ENCODE assay signal across 1 cellular context in the genomic region with DNA sequence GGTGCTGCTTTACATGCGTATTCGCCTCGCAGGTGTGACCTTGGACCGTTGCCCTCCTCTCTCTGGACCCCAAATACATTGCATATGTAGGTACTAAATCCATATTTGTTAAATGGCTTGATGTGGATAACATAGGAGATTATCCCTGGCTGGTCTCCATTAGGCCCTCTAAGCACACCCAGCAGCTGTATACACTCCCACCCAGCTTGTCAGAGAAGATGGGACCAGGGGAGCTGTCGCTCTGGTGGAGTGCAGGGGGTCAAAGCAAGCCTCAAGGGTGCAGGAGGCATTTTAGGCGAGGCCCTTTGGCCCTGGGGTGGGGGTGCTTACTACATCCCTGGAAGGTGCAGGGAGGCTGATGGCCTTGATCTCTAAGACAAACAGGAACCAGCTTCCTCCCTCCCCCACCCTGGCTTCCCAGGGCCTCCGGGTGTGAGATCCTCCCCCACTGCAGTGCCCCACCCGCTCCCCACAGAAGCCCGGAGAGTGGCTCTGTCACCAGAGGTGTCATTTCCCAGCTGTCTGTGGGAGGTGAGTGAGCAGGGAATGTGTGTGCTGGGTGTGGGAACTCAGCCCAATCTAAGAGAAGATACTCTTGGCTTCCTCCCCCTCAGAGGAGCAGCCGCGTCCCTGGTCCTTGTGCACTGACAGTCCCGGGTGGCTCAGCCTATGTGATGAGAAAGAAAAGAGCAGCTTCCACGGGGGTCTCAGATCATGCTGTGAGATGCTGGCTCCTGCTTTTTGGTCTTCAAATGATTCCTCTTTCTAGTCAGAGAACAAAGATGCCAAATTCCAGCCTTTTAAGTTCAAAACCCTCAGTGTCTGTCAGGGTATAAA.
TF ChIP-seq lines count a peak whose summit lies in the region.

No MANE protein-coding gene starts in this region.

TF ChIP-seq in HepG2, 621 proteins besides CTCF, POLR2A, EP300 and RAD21 (continues in another document):
- TF ChIP-seq IRF2 (CRISPR knock-in tag; IDR thresholded peaks at IDR 0.05) (no peak), EZH2 (conservative IDR thresholded peaks at IDR 0.05; ENCODE audit: low read depth, low read length) (no peak), ZNF230 (CRISPR knock-in tag; IDR thresholded peaks at IDR 0.05) (no peak), DZIP1 (CRISPR knock-in tag; IDR thresholded peaks at IDR 0.05) (no peak), NFATC3 (CRISPR knock-in tag; IDR thresholded peaks at IDR 0.05) (no peak), THAP11 (CRISPR knock-in tag; IDR thresholded peaks at IDR 0.05) (peak; percentile 40), ZNF572 (CRISPR knock-in tag; IDR thresholded peaks at IDR 0.05) (no peak), NFE2 (CRISPR knock-in tag; IDR thresholded peaks at IDR 0.05) (no peak), CBFB (CRISPR knock-in tag; IDR thresholded peaks at IDR 0.05) (no peak), PHF5A (CRISPR knock-in tag; IDR thresholded peaks at IDR 0.05; ENCODE audit: low read depth, unreplicated experiment) (no peak), KDM2A (CRISPR knock-in tag; IDR thresholded peaks at IDR 0.05; ENCODE audit: borderline replicate concordance, low read depth) (peak; percentile 61), TAF15 (IDR thresholded peaks at IDR 0.05; ENCODE audit: low read depth, low read length, poor library complexity, severe bottlenecking) (no peak), ZNF382 (CRISPR knock-in tag; IDR thresholded peaks at IDR 0.05; ENCODE audit: borderline replicate concordance) (no peak), EEA1 (CRISPR knock-in tag; IDR thresholded peaks at IDR 0.05; ENCODE audit: borderline replicate concordance) (no peak), SMYD3 (CRISPR knock-in tag; IDR thresholded peaks at IDR 0.05) (no peak), ZMYM3 (CRISPR knock-in tag; IDR thresholded peaks at IDR 0.05) (no peak), CEBPB (IDR thresholded peaks at IDR 0.05; ENCODE audit: borderline replicate concordance, low read depth, low read length) (no peak), ZSCAN30 (CRISPR knock-in tag; IDR thresholded peaks at IDR 0.05) (no peak), ATF7-NPFF (CRISPR knock-in tag; IDR thresholded peaks at IDR 0.05; ENCODE audit: low read depth) (no peak), DR1 (CRISPR knock-in tag; IDR thresholded peaks at IDR 0.05) (no peak), ZNF143 (CRISPR knock-in tag; IDR thresholded peaks at IDR 0.05) (no peak; the same call in 1 of the 2 replicates), FOXK2 (IDR thresholded peaks at IDR 0.05) (no peak), RXRB (CRISPR knock-in tag; IDR thresholded peaks at IDR 0.05; ENCODE audit: borderline replicate concordance) (no peak), SMAD3 (CRISPR knock-in tag; IDR thresholded peaks at IDR 0.05) (no peak), CHD2 (IDR thresholded peaks at IDR 0.05; ENCODE audit: low read depth, low read length) (no peak), ZNF557 (CRISPR knock-in tag; IDR thresholded peaks at IDR 0.05) (no peak), ZNF782 (CRISPR knock-in tag; IDR thresholded peaks at IDR 0.05; ENCODE audit: borderline replicate concordance) (0 out of 2 replicates have a peak, but pooled peaks have one; percentile 33), ZNF17 (CRISPR knock-in tag; IDR thresholded peaks at IDR 0.05) (no peak), ZNF605 (CRISPR knock-in tag; IDR thresholded peaks at IDR 0.05) (no peak; the same call in 1 of the 2 replicates), HOXA5 (CRISPR knock-in tag; IDR thresholded peaks at IDR 0.05) (no peak), ZNF292 (CRISPR knock-in tag; IDR thresholded peaks at IDR 0.05; ENCODE audit: borderline replicate concordance, low read depth) (no peak), BRD4 (CRISPR knock-in tag; IDR thresholded peaks at IDR 0.05) (no peak), CAMTA2 (CRISPR knock-in tag; IDR thresholded peaks at IDR 0.05; ENCODE audit: borderline replicate concordance) (no peak)
- TF ChIP-seq, protein P1, sequence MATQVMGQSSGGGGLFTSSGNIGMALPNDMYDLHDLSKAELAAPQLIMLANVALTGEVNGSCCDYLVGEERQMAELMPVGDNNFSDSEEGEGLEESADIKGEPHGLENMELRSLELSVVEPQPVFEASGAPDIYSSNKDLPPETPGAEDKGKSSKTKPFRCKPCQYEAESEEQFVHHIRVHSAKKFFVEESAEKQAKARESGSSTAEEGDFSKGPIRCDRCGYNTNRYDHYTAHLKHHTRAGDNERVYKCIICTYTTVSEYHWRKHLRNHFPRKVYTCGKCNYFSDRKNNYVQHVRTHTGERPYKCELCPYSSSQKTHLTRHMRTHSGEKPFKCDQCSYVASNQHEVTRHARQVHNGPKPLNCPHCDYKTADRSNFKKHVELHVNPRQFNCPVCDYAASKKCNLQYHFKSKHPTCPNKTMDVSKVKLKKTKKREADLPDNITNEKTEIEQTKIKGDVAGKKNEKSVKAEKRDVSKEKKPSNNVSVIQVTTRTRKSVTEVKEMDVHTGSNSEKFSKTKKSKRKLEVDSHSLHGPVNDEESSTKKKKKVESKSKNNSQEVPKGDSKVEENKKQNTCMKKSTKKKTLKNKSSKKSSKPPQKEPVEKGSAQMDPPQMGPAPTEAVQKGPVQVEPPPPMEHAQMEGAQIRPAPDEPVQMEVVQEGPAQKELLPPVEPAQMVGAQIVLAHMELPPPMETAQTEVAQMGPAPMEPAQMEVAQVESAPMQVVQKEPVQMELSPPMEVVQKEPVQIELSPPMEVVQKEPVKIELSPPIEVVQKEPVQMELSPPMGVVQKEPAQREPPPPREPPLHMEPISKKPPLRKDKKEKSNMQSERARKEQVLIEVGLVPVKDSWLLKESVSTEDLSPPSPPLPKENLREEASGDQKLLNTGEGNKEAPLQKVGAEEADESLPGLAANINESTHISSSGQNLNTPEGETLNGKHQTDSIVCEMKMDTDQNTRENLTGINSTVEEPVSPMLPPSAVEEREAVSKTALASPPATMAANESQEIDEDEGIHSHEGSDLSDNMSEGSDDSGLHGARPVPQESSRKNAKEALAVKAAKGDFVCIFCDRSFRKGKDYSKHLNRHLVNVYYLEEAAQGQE (IDR thresholded peaks at IDR 0.05; ENCODE audit: borderline replicate concordance in 1 of 2, low read depth in 1 of 2, low read length in 2 of 2) = no peak
- TF ChIP-seq, protein P2, sequence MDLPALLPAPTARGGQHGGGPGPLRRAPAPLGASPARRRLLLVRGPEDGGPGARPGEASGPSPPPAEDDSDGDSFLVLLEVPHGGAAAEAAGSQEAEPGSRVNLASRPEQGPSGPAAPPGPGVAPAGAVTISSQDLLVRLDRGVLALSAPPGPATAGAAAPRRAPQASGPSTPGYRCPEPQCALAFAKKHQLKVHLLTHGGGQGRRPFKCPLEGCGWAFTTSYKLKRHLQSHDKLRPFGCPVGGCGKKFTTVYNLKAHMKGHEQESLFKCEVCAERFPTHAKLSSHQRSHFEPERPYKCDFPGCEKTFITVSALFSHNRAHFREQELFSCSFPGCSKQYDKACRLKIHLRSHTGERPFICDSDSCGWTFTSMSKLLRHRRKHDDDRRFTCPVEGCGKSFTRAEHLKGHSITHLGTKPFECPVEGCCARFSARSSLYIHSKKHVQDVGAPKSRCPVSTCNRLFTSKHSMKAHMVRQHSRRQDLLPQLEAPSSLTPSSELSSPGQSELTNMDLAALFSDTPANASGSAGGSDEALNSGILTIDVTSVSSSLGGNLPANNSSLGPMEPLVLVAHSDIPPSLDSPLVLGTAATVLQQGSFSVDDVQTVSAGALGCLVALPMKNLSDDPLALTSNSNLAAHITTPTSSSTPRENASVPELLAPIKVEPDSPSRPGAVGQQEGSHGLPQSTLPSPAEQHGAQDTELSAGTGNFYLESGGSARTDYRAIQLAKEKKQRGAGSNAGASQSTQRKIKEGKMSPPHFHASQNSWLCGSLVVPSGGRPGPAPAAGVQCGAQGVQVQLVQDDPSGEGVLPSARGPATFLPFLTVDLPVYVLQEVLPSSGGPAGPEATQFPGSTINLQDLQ (CRISPR knock-in tag; IDR thresholded peaks at IDR 0.05) = no peak
- TF ChIP-seq, protein P3, sequence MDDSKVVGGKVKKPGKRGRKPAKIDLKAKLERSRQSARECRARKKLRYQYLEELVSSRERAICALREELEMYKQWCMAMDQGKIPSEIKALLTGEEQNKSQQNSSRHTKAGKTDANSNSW (CRISPR knock-in tag; IDR thresholded peaks at IDR 0.05; ENCODE audit: borderline replicate concordance) = no peak
- TF ChIP-seq, protein P4, sequence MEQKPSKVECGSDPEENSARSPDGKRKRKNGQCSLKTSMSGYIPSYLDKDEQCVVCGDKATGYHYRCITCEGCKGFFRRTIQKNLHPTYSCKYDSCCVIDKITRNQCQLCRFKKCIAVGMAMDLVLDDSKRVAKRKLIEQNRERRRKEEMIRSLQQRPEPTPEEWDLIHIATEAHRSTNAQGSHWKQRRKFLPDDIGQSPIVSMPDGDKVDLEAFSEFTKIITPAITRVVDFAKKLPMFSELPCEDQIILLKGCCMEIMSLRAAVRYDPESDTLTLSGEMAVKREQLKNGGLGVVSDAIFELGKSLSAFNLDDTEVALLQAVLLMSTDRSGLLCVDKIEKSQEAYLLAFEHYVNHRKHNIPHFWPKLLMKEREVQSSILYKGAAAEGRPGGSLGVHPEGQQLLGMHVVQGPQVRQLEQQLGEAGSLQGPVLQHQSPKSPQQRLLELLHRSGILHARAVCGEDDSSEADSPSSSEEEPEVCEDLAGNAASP (CRISPR knock-in tag; IDR thresholded peaks at IDR 0.05; ENCODE audit: borderline replicate concordance) = no peak; the same call in 1 of the 2 replicates
- TF ChIP-seq, protein P5, sequence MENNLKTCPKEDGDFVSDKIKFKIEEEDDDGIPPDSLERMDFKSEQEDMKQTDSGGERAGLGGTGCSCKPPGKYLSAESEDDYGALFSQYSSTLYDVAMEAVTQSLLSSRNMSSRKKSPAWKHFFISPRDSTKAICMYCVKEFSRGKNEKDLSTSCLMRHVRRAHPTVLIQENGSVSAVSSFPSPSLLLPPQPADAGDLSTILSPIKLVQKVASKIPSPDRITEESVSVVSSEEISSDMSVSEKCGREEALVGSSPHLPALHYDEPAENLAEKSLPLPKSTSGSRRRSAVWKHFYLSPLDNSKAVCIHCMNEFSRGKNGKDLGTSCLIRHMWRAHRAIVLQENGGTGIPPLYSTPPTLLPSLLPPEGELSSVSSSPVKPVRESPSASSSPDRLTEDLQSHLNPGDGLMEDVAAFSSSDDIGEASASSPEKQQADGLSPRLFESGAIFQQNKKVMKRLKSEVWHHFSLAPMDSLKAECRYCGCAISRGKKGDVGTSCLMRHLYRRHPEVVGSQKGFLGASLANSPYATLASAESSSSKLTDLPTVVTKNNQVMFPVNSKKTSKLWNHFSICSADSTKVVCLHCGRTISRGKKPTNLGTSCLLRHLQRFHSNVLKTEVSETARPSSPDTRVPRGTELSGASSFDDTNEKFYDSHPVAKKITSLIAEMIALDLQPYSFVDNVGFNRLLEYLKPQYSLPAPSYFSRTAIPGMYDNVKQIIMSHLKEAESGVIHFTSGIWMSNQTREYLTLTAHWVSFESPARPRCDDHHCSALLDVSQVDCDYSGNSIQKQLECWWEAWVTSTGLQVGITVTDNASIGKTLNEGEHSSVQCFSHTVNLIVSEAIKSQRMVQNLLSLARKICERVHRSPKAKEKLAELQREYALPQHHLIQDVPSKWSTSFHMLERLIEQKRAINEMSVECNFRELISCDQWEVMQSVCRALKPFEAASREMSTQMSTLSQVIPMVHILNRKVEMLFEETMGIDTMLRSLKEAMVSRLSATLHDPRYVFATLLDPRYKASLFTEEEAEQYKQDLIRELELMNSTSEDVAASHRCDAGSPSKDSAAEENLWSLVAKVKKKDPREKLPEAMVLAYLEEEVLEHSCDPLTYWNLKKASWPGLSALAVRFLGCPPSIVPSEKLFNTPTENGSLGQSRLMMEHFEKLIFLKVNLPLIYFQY (CRISPR knock-in tag; IDR thresholded peaks at IDR 0.05; ENCODE audit: borderline replicate concordance) = no peak
- TF ChIP-seq, protein P6, sequence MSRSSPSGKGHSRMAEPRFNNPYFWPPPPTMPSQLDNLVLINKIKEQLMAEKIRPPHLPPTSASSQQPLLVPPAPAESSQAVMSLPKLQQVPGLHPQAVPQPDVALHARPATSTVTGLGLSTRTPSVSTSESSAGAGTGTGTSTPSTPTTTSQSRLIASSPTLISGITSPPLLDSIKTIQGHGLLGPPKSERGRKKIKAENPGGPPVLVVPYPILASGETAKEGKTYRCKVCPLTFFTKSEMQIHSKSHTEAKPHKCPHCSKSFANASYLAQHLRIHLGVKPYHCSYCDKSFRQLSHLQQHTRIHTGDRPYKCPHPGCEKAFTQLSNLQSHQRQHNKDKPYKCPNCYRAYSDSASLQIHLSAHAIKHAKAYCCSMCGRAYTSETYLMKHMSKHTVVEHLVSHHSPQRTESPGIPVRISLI (CRISPR knock-in tag; IDR thresholded peaks at IDR 0.05; ENCODE audit: borderline replicate concordance) = peak; percentile 59; the same call in 1 of the 2 replicates
- TF ChIP-seq, protein P7, sequence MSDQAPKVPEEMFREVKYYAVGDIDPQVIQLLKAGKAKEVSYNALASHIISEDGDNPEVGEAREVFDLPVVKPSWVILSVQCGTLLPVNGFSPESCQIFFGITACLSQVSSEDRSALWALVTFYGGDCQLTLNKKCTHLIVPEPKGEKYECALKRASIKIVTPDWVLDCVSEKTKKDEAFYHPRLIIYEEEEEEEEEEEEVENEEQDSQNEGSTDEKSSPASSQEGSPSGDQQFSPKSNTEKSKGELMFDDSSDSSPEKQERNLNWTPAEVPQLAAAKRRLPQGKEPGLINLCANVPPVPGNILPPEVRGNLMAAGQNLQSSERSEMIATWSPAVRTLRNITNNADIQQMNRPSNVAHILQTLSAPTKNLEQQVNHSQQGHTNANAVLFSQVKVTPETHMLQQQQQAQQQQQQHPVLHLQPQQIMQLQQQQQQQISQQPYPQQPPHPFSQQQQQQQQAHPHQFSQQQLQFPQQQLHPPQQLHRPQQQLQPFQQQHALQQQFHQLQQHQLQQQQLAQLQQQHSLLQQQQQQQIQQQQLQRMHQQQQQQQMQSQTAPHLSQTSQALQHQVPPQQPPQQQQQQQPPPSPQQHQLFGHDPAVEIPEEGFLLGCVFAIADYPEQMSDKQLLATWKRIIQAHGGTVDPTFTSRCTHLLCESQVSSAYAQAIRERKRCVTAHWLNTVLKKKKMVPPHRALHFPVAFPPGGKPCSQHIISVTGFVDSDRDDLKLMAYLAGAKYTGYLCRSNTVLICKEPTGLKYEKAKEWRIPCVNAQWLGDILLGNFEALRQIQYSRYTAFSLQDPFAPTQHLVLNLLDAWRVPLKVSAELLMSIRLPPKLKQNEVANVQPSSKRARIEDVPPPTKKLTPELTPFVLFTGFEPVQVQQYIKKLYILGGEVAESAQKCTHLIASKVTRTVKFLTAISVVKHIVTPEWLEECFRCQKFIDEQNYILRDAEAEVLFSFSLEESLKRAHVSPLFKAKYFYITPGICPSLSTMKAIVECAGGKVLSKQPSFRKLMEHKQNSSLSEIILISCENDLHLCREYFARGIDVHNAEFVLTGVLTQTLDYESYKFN (CRISPR knock-in tag; conservative IDR thresholded peaks at IDR 0.05) = peak; percentile 90
